ENCODE assay signal across 17 cellular contexts in the genomic region with DNA sequence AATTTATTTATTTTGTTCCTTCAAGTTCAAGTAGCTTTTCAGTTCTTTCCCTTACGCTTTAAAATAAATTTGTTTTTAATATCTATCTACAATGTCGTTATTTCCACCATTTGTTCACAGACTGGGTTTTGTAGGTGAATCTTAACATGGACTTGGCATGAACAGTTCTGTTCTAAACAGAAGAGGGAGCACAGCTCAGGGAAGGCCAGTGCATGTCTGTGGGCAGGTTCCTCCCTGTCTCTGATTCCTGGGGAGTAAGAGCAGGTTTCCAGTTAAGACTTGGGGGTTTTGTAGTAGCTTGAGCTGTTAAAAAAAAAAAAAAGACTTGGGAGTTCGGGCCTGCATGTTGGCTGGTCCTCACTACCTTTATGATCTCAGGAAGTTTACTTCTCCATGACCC. TPM values are rescaled to one million over a fixed set of nuclear protein-coding genes. Genes with fewer than 3 reads are reported as not detected.
DNase-seq lines count a peak whose midpoint lies in the region; ATAC-seq and TF ChIP-seq lines count a peak whose summit lies in the region.
"Had no signal": no experiment of that assay in that cellular context is flagged by ENCODE, and none has a peak within 500 bp of the region (broad histone marks: within the 10 kb centered on the region; RNA-seq: fewer than 3 reads in every experiment).

No MANE protein-coding gene starts in this region.

- no peaks in the 10 kb centered on the region for H3K9me3 Mint-ChIP-seq in CD4-positive, alpha-beta memory T cell
- H3K9me3 Mint-ChIP-seq: activated naive CD4-positive, alpha-beta T cell treated with anti-CD3 and anti-CD28 coated beads, Interleukin-2, amount 50 U/mL, for 24 hours; CD8-positive, alpha-beta T cell; naive B cell had no signal

- DNase-seq in BE2C = no peak
- DNase-seq in brain microvascular endothelial cell = no peak
- DNase-seq in left colon = no peak
- no peak for DNase-seq in NCI-H1105 treated with DMSO at 0.1 percent for 48 hours (lab: John Stamatoyannopoulos, UW)
- DNase-seq in CD4-positive, alpha-beta memory T cell = no peak
- no peak for DNase-seq in glomerular visceral epithelial cell (ENCODE audit: extremely low spot score)
- DNase-seq: activated CD8-positive, alpha-beta memory T cell treated with anti-CD3 and anti-CD28 coated beads, Interleukin-2, amount 10 ng/mL, durations not matched to agents 7 days and 5 days; CD8-positive, alpha-beta T cell; naive B cell; NCI-H1417; NCI-H526 treated with DMSO at 0.1 percent for 48 hours; stimulated activated CD4-positive, alpha-beta T cell treated with anti-CD3 and anti-CD28 coated beads, Interleukin-4, amount 100 ng/mL, for 24 hours; stimulated activated naive CD4-positive, alpha-beta T cell had no signal

- CTCF ChIA-PET in CD4-positive, alpha-beta memory T cell (lab: Charles Lee; ENCODE audit: partially characterized antibody) = interaction anchor here (1.0 to 2.3 kb wide), 2 partner anchors 9 to 12 kb away, joined by 4 to 14 read pairs; no protein-coding TSS in a partner anchor

- H3K36me3 ChIP-seq in BE2C (peaks cover 10% of the 10 kb centered on the region), Loucy (ENCODE audit: insufficient read depth, low read length) (peaks cover 19% of the 10 kb centered on the region; the same call in 1 of the 2 replicates), brain microvascular endothelial cell (replicated peaks) (peaks cover 14% of the 10 kb centered on the region)
- H3K36me3 ChIP-seq in CD4-positive, alpha-beta memory T cell (ENCODE audit: insufficient read depth, low read length) = peaks cover 12% of the 10 kb centered on the region

- no peak overlapping the region for H3K27ac ChIP-seq in brain microvascular endothelial cell
- no peak overlapping the region for H3K27ac ChIP-seq in CD4-positive, alpha-beta memory T cell (ENCODE audit: low read depth, low read length)

- peak; percentile 22 for ATAC-seq in left colon
- no peak for ATAC-seq in GM18858 (IDR thresholded peaks at IDR 0.05; ENCODE audit: unreplicated experiment)
- ATAC-seq: activated CD8-positive, alpha-beta memory T cell treated with anti-CD3 and anti-CD28 coated beads, Interleukin-2, amount 10 ng/mL, durations not matched to agents 7 days and 5 days; CD8-positive, alpha-beta T cell; Right ventricle myocardium inferior had no signal

- peaks cover 0 to 2% (median 2%) of the 10 kb centered on the region in 4 donors for H3K4me1 Mint-ChIP-seq in CD4-positive, alpha-beta memory T cell
- H3K4me1 Mint-ChIP-seq: naive B cell had no signal

- in situ Hi-C loops in brain microvascular endothelial cell (cut with HindIII; ENCODE audit: low pct_ligation_motif_present, low sequenced_read_pairs) = no loop called here

- 0 out of 2 replicates have a peak, but pooled peaks cover 8% of the 10 kb centered on the region for H3K79me2 ChIP-seq in Loucy (ENCODE audit: insufficient read depth, low read length)

- H4K20me1 ChIP-seq in Loucy (ENCODE audit: insufficient read depth, low read length, poor library complexity, severe bottlenecking) = no peaks in the 10 kb centered on the region

- no peak overlapping the region for H3K4me3 Mint-ChIP-seq in CD4-positive, alpha-beta memory T cell
- H3K4me3 Mint-ChIP-seq: activated CD8-positive, alpha-beta memory T cell treated with anti-CD3 and anti-CD28 coated beads, Interleukin-2, amount 10 ng/mL, durations not matched to agents 7 days and 5 days; activated naive CD4-positive, alpha-beta T cell treated with anti-CD3 and anti-CD28 coated beads, Interleukin-2, amount 50 U/mL, for 24 hours; CD8-positive, alpha-beta T cell; naive B cell had no signal

- H3K4me1 ChIP-seq in BE2C (no peaks in the 10 kb centered on the region; the same call in 1 of the 2 replicates), Loucy (ENCODE audit: insufficient read depth, low read length, poor library complexity, severe bottlenecking) (no peaks in the 10 kb centered on the region)
- no peaks in the 10 kb centered on the region for H3K4me1 ChIP-seq in CD4-positive, alpha-beta memory T cell (ENCODE audit: insufficient read depth, low read length)

- 0 out of 2 replicates have a peak, but pooled peaks cover 5% of the 10 kb centered on the region for H3F3A ChIP-seq in Loucy (ENCODE audit: low read depth)

- TF ChIP-seq CTCF in BE2C (IDR thresholded peaks at IDR 0.05; ENCODE audit: low read depth, low read length) (0 out of 2 replicates have a peak, but pooled peaks have one; percentile 19), Loucy (conservative IDR thresholded peaks at IDR 0.05; ENCODE audit: low read length) (peak; percentile 33), brain microvascular endothelial cell (IDR thresholded peaks at IDR 0.05; ENCODE audit: low read depth, low read length, missing control alignments) (peak; percentile 40)

- H3K4me3 ChIP-seq in BE2C (ENCODE audit: low read depth, low read length) (no peak overlapping the region), Loucy (ENCODE audit: low read length, poor library complexity, severe bottlenecking) (no peak overlapping the region), brain microvascular endothelial cell (ENCODE audit: low read depth, low read length) (no peak overlapping the region)
- no peak overlapping the region for H3K4me3 ChIP-seq in CD4-positive, alpha-beta memory T cell (ENCODE audit: low read length in 2 of 2)

- H3K27me3 Mint-ChIP-seq in CD4-positive, alpha-beta memory T cell = no peaks in the 10 kb centered on the region
- H3K27me3 Mint-ChIP-seq: activated CD8-positive, alpha-beta memory T cell treated with anti-CD3 and anti-CD28 coated beads, Interleukin-2, amount 10 ng/mL, durations not matched to agents 7 days and 5 days; activated naive CD4-positive, alpha-beta T cell treated with anti-CD3 and anti-CD28 coated beads, Interleukin-2, amount 50 U/mL, for 24 hours; naive B cell had no signal

- peak overlapping the region in 1 of 7 donors; percentile 22 for H3K27ac Mint-ChIP-seq in CD4-positive, alpha-beta memory T cell
- H3K27ac Mint-ChIP-seq: activated CD8-positive, alpha-beta memory T cell treated with anti-CD3 and anti-CD28 coated beads, Interleukin-2, amount 10 ng/mL, durations not matched to agents 7 days and 5 days; activated naive CD4-positive, alpha-beta T cell treated with anti-CD3 and anti-CD28 coated beads, Interleukin-2, amount 50 U/mL, for 24 hours; CD8-positive, alpha-beta T cell had no signal

- no peak overlapping the region for H3K9ac ChIP-seq in Loucy (ENCODE audit: low read depth, low read length, poor library complexity, severe bottlenecking)

- H3K36me3 Mint-ChIP-seq in CD4-positive, alpha-beta memory T cell = peaks cover 5 to 7% of the 10 kb centered on the region in 2 donors
- H3K36me3 Mint-ChIP-seq: naive B cell had no signal

- intact Hi-C loops in left colon (cut with DNase I, micrococcal nuclease) = no loop called here
- intact Hi-C loops in CD4-positive, alpha-beta memory T cell (cut with micrococcal nuclease) = no loop called here

- H2AFZ ChIP-seq in Loucy (ENCODE audit: low read length) = no peak overlapping the region

- H3K27me3 ChIP-seq in BE2C (no peaks in the 10 kb centered on the region), Loucy (ENCODE audit: insufficient read depth, low read length, poor library complexity, severe bottlenecking) (no peaks in the 10 kb centered on the region), brain microvascular endothelial cell (replicated peaks) (no peaks in the 10 kb centered on the region)
- H3K27me3 ChIP-seq in CD4-positive, alpha-beta memory T cell (ENCODE audit: insufficient read depth, low read length) = no peaks in the 10 kb centered on the region

- no peaks in the 10 kb centered on the region for H3K9me2 ChIP-seq in Loucy (replicated peaks; ENCODE audit: low read depth, low read length)

- POLR2A ChIA-PET in CD4-positive, alpha-beta memory T cell (lab: Charles Lee; ENCODE audit: partially characterized antibody) = no interaction called here

- H3K9me3 ChIP-seq in BE2C (no peaks in the 10 kb centered on the region), Loucy (ENCODE audit: insufficient read depth, low read depth, low read length) (no peaks in the 10 kb centered on the region)
- no peaks in the 10 kb centered on the region for H3K9me3 ChIP-seq in CD4-positive, alpha-beta memory T cell (ENCODE audit: control insufficient read depth in 1 of 2, low read length in 2 of 2)

- no peak overlapping the region for H3K4me2 ChIP-seq in Loucy (ENCODE audit: low read depth, low read length, poor library complexity, severe bottlenecking)

RNA-seq across cellular contexts. Expression of a gene that starts 11.1 kb away (rescaled TPM):
- polyA plus RNA-seq in BE2C (2012; ENCODE audit: insufficient read depth, insufficient read length, low read depth) = 25.9 TPM
- 10 to 100 TPM; 19.9 to 20.5 TPM for total RNA-seq in left colon
- 10 to 100 TPM; 22.3 to 23.3 TPM for total RNA-seq in CD4-positive, alpha-beta memory T cell
- 1 to 10 TPM; 1.8 to 5.4 TPM for polyA plus RNA-seq in CD4-positive, alpha-beta memory T cell

RNA-seq across cellular contexts. Expression of a gene that starts 49.2 kb away (rescaled TPM):
- 26.9 TPM for polyA plus RNA-seq in BE2C (2012; ENCODE audit: insufficient read depth, insufficient read length, low read depth)
- total RNA-seq in left colon = 10 to 100 TPM; 14.2 to 17.3 TPM
- total RNA-seq in CD4-positive, alpha-beta memory T cell = 10 to 100 TPM; 29.7 to 31.3 TPM
- polyA plus RNA-seq in CD4-positive, alpha-beta memory T cell = 10 to 100 TPM; 18.4 to 25.4 TPM

RNA-seq across cellular contexts. Expression of a gene that starts 59.6 kb away (rescaled TPM):
- polyA plus RNA-seq in BE2C (2012; ENCODE audit: insufficient read depth, insufficient read length, low read depth) = not detected
- 10 to 100 TPM; 10.7 to 11.4 TPM for total RNA-seq in left colon
- 10 to 100 TPM; 30.0 to 30.1 TPM for total RNA-seq in CD4-positive, alpha-beta memory T cell
- 1 to 10 TPM; 1.9 to 4.7 TPM for polyA plus RNA-seq in CD4-positive, alpha-beta memory T cell
